6 cellular contexts compared by ENCODE assay signal in the genomic region with DNA sequence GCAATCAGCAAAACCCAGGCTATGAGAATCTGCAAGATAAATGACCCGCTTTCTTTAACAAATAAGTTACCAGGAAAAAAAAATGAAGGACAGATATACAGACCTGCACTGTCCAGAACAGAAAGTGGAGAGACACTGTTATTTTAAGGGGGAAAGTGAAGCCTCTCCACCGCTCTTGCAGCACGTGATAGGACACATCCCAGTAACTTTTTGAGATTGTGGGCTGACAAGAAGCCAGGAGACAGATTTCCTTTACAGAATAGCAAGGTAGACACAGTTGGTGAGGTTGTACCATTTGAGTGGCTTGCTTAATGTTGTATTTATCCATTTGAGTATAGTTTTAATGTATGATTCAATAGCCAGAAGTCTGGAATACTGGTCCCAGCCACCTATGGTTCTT.
"Had no signal": no experiment of that assay in that cellular context is flagged by ENCODE, and none has a peak within 500 bp of the region (broad histone marks: within the 10 kb centered on the region; RNA-seq: fewer than 3 reads in every experiment).

No MANE protein-coding gene starts in this region.

- H3K27me3 Mint-ChIP-seq: IgD-negative memory B cell had no signal

- H3K27ac Mint-ChIP-seq: IgD-negative memory B cell had no signal

- ATAC-seq: HepG2, K562 had no signal

- H3K4me1 Mint-ChIP-seq: IgD-negative memory B cell had no signal

- DNase-seq: IMR-90, KBM-7 had no signal

- H3K4me3 Mint-ChIP-seq: IgD-negative memory B cell had no signal

- H3K27ac ChIP-seq: HL-60 had no signal

- H3K9me3 Mint-ChIP-seq: IgD-negative memory B cell had no signal

- H3K4me3 ChIP-seq: K562 had no signal
